Comparison of ENCODE assay signal across 11 cellular contexts in genomic region chr17:58318065-58318481, GRCh38. TPM values are rescaled to one million over a fixed set of nuclear protein-coding genes. Genes with fewer than 3 reads are reported as not detected.
DNase-seq lines count a peak whose midpoint lies in the region; ATAC-seq and TF ChIP-seq lines count a peak whose summit lies in the region.
"Had no signal": no experiment of that assay in that cellular context is flagged by ENCODE, and none has a peak within 500 bp of the region (broad histone marks: within the 10 kb centered on the region; RNA-seq: fewer than 3 reads in every experiment).

No MANE protein-coding gene starts in this region.

- no peak for ATAC-seq in activated CD8-positive, alpha-beta T cell treated with anti-CD3 and anti-CD28 coated beads, Interleukin-2, amount 10 ng/mL, durations not matched to agents 7 days and 5 days
- no peak for ATAC-seq in naive thymus-derived CD4-positive, alpha-beta T cell
- ATAC-seq in GM18868 (IDR thresholded peaks at IDR 0.05; ENCODE audit: unreplicated experiment): no peak

- H4K20me1 ChIP-seq in BLaER1 treated with 17β-estradiol and CSF1 and Interleukin-3, amounts not matched to agents 10 nM and 100 nM: peaks cover 0 to 23% (median 0%) of the 10 kb centered on the region in 11 experiments; a peak in 3 of 22 replicates
- H4K20me1 ChIP-seq in DOHH2 (ENCODE audit: control insufficient read depth, insufficient read depth, low read depth, low read length) (no peaks in the 10 kb centered on the region), MM.1S (ENCODE audit: insufficient read depth, low read length) (no peaks in the 10 kb centered on the region)

- peak overlapping the region; percentile 5 to 74 (median 60); a peak in 20 of 22 replicates for H3K4me2 ChIP-seq in BLaER1 treated with 17β-estradiol and CSF1 and Interleukin-3, amounts not matched to agents 10 nM and 100 nM
- H3K4me2 ChIP-seq in DOHH2 (ENCODE audit: low read length) (peak overlapping the region; percentile 25), MM.1S (ENCODE audit: low read depth, low read length) (no peak overlapping the region)

- H3K9ac ChIP-seq in BLaER1 treated with 17β-estradiol and CSF1 and Interleukin-3, amounts not matched to agents 10 nM and 100 nM: peak overlapping the region in 10 of 11 experiments; percentile 24 to 63 (median 40); a peak in 15 of 22 replicates
- H3K9ac ChIP-seq in MM.1S (ENCODE audit: low read length): no peak overlapping the region

- peak; percentile 19 for DNase-seq in activated CD8-positive, alpha-beta T cell treated with anti-CD3 and anti-CD28 coated beads, Interleukin-2, amount 10 ng/mL, durations not matched to agents 7 days and 5 days
- peak in 3 of 9 donors; percentile 5 to 33 (median 5) for DNase-seq in naive thymus-derived CD4-positive, alpha-beta T cell
- DNase-seq in iPS-NIHi11 (ENCODE audit: low spot score) (no peak), MM.1S (no peak)
- DNase-seq: MV-4-11 had no signal

- no peaks in the 10 kb centered on the region for H3K9me3 ChIP-seq in BLaER1 treated with 17β-estradiol and CSF1 and Interleukin-3, amounts not matched to agents 10 nM and 100 nM (replicated peaks in 1 of 11)
- H3K9me3 ChIP-seq in DOHH2 (ENCODE audit: control insufficient read depth, insufficient read depth, low read length) (no peaks in the 10 kb centered on the region), MM.1S (replicated peaks; ENCODE audit: insufficient read depth, low read length) (no peaks in the 10 kb centered on the region)
- H3K9me3 ChIP-seq in naive thymus-derived CD4-positive, alpha-beta T cell (ENCODE audit: control insufficient read depth in 2 of 3, low read length in 3 of 3): no peaks in the 10 kb centered on the region
- H3K9me3 ChIP-seq: adrenal gland, colonic mucosa had no signal

- H3K9me2 ChIP-seq in DOHH2 (replicated peaks; ENCODE audit: control insufficient read depth, low read length): no peaks in the 10 kb centered on the region
- H3K9me2 ChIP-seq in MM.1S (replicated peaks; ENCODE audit: insufficient read depth, low read length): no peaks in the 10 kb centered on the region

- H3F3A ChIP-seq in DOHH2 (ENCODE audit: control insufficient read depth, insufficient read depth): no peaks in the 10 kb centered on the region; the same call in 1 of the 2 replicates
- H3F3A ChIP-seq in MM.1S (ENCODE audit: insufficient read depth, low read length): no peaks in the 10 kb centered on the region

- CTCF ChIA-PET in activated CD8-positive, alpha-beta T cell treated with anti-CD3 and anti-CD28 coated beads, Interleukin-2, amount 10 ng/mL, durations not matched to agents 7 days and 5 days (lab: Charles Lee): interaction anchor here (0.7 to 7.5 kb wide), 47 partner anchors 9 to 314 kb away, joined by 3 to 235 read pairs (median 7); partner anchors contain the start of genes HSF5, MTMR4, RNF43 and SUPT4H1
- CTCF ChIA-PET in naive thymus-derived CD4-positive, alpha-beta T cell (lab: Charles Lee): interaction anchor here (0.6 to 12.5 kb wide), 25 partner anchors 8 to 688 kb away, joined by 3 to 257 read pairs (median 5); partner anchors contain the start of genes HSF5, RNF43, SUPT4H1 and TSPOAP1

- no peak overlapping the region for H3K4me3 Mint-ChIP-seq in activated CD8-positive, alpha-beta T cell treated with anti-CD3 and anti-CD28 coated beads, Interleukin-2, amount 10 ng/mL, durations not matched to agents 7 days and 5 days
- H3K4me3 Mint-ChIP-seq in naive thymus-derived CD4-positive, alpha-beta T cell: no peak overlapping the region

- no peaks in the 10 kb centered on the region for H3K27me3 Mint-ChIP-seq in activated CD8-positive, alpha-beta T cell treated with anti-CD3 and anti-CD28 coated beads, Interleukin-2, amount 10 ng/mL, durations not matched to agents 7 days and 5 days (ENCODE audit: low read depth)
- no peaks in the 10 kb centered on the region for H3K27me3 Mint-ChIP-seq in naive thymus-derived CD4-positive, alpha-beta T cell

- H3K4me1 ChIP-seq in BLaER1 treated with 17β-estradiol and CSF1 and Interleukin-3, amounts not matched to agents 10 nM and 100 nM: peaks cover 9 to 77% (median 63%) of the 10 kb centered on the region in 10 experiments; a peak in 19 of 20 replicates
- H3K4me1 ChIP-seq in DOHH2 (ENCODE audit: control insufficient read depth, low read length) (peaks cover 11% of the 10 kb centered on the region), MM.1S (ENCODE audit: low read length) (no peaks in the 10 kb centered on the region)
- H3K4me1 ChIP-seq in naive thymus-derived CD4-positive, alpha-beta T cell (ENCODE audit: control insufficient read depth in 2 of 2, insufficient read depth in 2 of 2, low read length in 2 of 2): peaks cover 11 to 12% of the 10 kb centered on the region in 2 donors
- H3K4me1 ChIP-seq: adrenal gland, colonic mucosa had no signal

- peak overlapping the region in 8 of 11 experiments; percentile 23 to 73 (median 56); a peak in 15 of 22 replicates for H3K27ac ChIP-seq in BLaER1 treated with 17β-estradiol and CSF1 and Interleukin-3, amounts not matched to agents 10 nM and 100 nM
- H3K27ac ChIP-seq in DOHH2 (ENCODE audit: low read depth, low read length) (no peak overlapping the region), MM.1S (ENCODE audit: low read length) (no peak overlapping the region)
- peak overlapping the region; percentile 47 for H3K27ac ChIP-seq in naive thymus-derived CD4-positive, alpha-beta T cell (ENCODE audit: low read depth, low read length)
- H3K27ac ChIP-seq: adrenal gland, colonic mucosa had no signal

- H3K27me3 ChIP-seq in BLaER1 treated with 17β-estradiol and CSF1 and Interleukin-3, amounts not matched to agents 10 nM and 100 nM: no peaks in the 10 kb centered on the region
- peaks cover 8% of the 10 kb centered on the region for H3K27me3 ChIP-seq in DOHH2 (ENCODE audit: control insufficient read depth, low read length)
- no peaks in the 10 kb centered on the region for H3K27me3 ChIP-seq in naive thymus-derived CD4-positive, alpha-beta T cell (ENCODE audit: control insufficient read depth in 2 of 2, insufficient read depth in 2 of 2, low read length in 2 of 2)
- H3K27me3 ChIP-seq in MM.1S (replicated peaks; ENCODE audit: insufficient read depth, low read length): no peaks in the 10 kb centered on the region
- H3K27me3 ChIP-seq: adrenal gland, colonic mucosa had no signal

- no peak overlapping the region for H2AFZ ChIP-seq in MM.1S (ENCODE audit: low read length)

- no peak overlapping the region; a peak in 1 of 20 replicates for H3K4me3 ChIP-seq in BLaER1 treated with 17β-estradiol and CSF1 and Interleukin-3, amounts not matched to agents 10 nM and 100 nM
- no peak overlapping the region for H3K4me3 ChIP-seq in DOHH2 (ENCODE audit: low read length)
- no peak overlapping the region for H3K4me3 ChIP-seq in naive thymus-derived CD4-positive, alpha-beta T cell (ENCODE audit: low read length)
- H3K4me3 ChIP-seq in MM.1S (ENCODE audit: low read length): no peak overlapping the region
- H3K4me3 ChIP-seq: adrenal gland, colonic mucosa had no signal

- no peaks in the 10 kb centered on the region for H3K79me2 ChIP-seq in DOHH2 (ENCODE audit: control insufficient read depth, low read length)
- no peaks in the 10 kb centered on the region for H3K79me2 ChIP-seq in MM.1S (ENCODE audit: low read length)

- TF ChIP-seq CTCF in DOHH2 (IDR thresholded peaks at IDR 0.05; ENCODE audit: low read depth, low read length, poor library complexity, severe bottlenecking) (no peak), MM.1S (IDR thresholded peaks at IDR 0.05; ENCODE audit: low read length) (no peak)

- peaks cover 19% of the 10 kb centered on the region for H3K4me1 Mint-ChIP-seq in activated CD8-positive, alpha-beta T cell treated with anti-CD3 and anti-CD28 coated beads, Interleukin-2, amount 10 ng/mL, durations not matched to agents 7 days and 5 days (ENCODE audit: low read depth)
- peaks cover 10 to 27% (median 14%) of the 10 kb centered on the region in 7 donors for H3K4me1 Mint-ChIP-seq in naive thymus-derived CD4-positive, alpha-beta T cell

- H3K9me3 Mint-ChIP-seq in activated CD8-positive, alpha-beta T cell treated with anti-CD3 and anti-CD28 coated beads, Interleukin-2, amount 10 ng/mL, durations not matched to agents 7 days and 5 days (ENCODE audit: insufficient read depth): no peaks in the 10 kb centered on the region
- no peaks in the 10 kb centered on the region for H3K9me3 Mint-ChIP-seq in naive thymus-derived CD4-positive, alpha-beta T cell

- POLR2A ChIA-PET in activated CD8-positive, alpha-beta T cell treated with anti-CD3 and anti-CD28 coated beads, Interleukin-2, amount 10 ng/mL, durations not matched to agents 7 days and 5 days (lab: Charles Lee): interaction anchor here (0.9 to 28.8 kb wide), 7 partner anchors 9 to 99 kb away, joined by 3 to 2649 read pairs (median 10); partner anchors contain the start of genes RNF43, SUPT4H1 and TSPOAP1
- POLR2A ChIA-PET in naive thymus-derived CD4-positive, alpha-beta T cell (lab: Charles Lee): interaction anchor here (1.0 to 17.0 kb wide), 10 partner anchors 9 to 200 kb away, joined by 3 to 792 read pairs (median 7); partner anchors contain the start of genes HSF5, RNF43, SUPT4H1 and TSPOAP1

- intact Hi-C loops in naive thymus-derived CD4-positive, alpha-beta T cell (cut with micrococcal nuclease): no loop called here

- H3K36me3 Mint-ChIP-seq in activated CD8-positive, alpha-beta T cell treated with anti-CD3 and anti-CD28 coated beads, Interleukin-2, amount 10 ng/mL, durations not matched to agents 7 days and 5 days (ENCODE audit: low read depth): peaks cover 23% of the 10 kb centered on the region
- H3K36me3 Mint-ChIP-seq in naive thymus-derived CD4-positive, alpha-beta T cell: peaks cover 0 to 16% (median 0%) of the 10 kb centered on the region in 5 donors

- H3K36me3 ChIP-seq in BLaER1 treated with 17β-estradiol and CSF1 and Interleukin-3, amounts not matched to agents 10 nM and 100 nM: peaks cover 0 to 93% (median 47%) of the 10 kb centered on the region in 11 experiments; a peak in 18 of 22 replicates
- H3K36me3 ChIP-seq in DOHH2 (ENCODE audit: control insufficient read depth, low read length): no peaks in the 10 kb centered on the region
- H3K36me3 ChIP-seq in naive thymus-derived CD4-positive, alpha-beta T cell (ENCODE audit: control insufficient read depth in 2 of 3, insufficient read depth in 3 of 3, low read length in 3 of 3): peaks cover 0 to 4% (median 0%) of the 10 kb centered on the region in 3 experiments
- no peaks in the 10 kb centered on the region for H3K36me3 ChIP-seq in MM.1S (replicated peaks; ENCODE audit: insufficient read depth, low read length)
- H3K36me3 ChIP-seq: adrenal gland, colonic mucosa had no signal

- H3K27ac Mint-ChIP-seq in activated CD8-positive, alpha-beta T cell treated with anti-CD3 and anti-CD28 coated beads, Interleukin-2, amount 10 ng/mL, durations not matched to agents 7 days and 5 days: peak overlapping the region; percentile 71
- peak overlapping the region in 5 of 9 donors; percentile 52 to 89 (median 77) for H3K27ac Mint-ChIP-seq in naive thymus-derived CD4-positive, alpha-beta T cell

RNA-seq across cellular contexts. Expression of gene TSPOAP1, which starts 10.5 kb away (rescaled TPM):
- total RNA-seq in activated CD8-positive, alpha-beta T cell treated with anti-CD3 and anti-CD28 coated beads, Interleukin-2, amount 10 ng/mL, durations not matched to agents 7 days and 5 days: 10 to 100 TPM; 45.8 to 51.5 TPM
- total RNA-seq in naive thymus-derived CD4-positive, alpha-beta T cell: 10 to 100 TPM; 11.2 to 62.5 (median 20.5) TPM
- 1 to 10 TPM in 1 of 2 donors, under 1 TPM in 1; 0.20 to 1.5 TPM for polyA plus RNA-seq in naive thymus-derived CD4-positive, alpha-beta T cell

RNA-seq across cellular contexts. Expression of gene SUPT4H1, which starts 33.9 kb away (rescaled TPM):
- total RNA-seq in activated CD8-positive, alpha-beta T cell treated with anti-CD3 and anti-CD28 coated beads, Interleukin-2, amount 10 ng/mL, durations not matched to agents 7 days and 5 days: 10 to 100 TPM; 75.2 to 90.8 TPM
- 10 to 100 TPM; 36.0 to 75.6 (median 62.3) TPM for total RNA-seq in naive thymus-derived CD4-positive, alpha-beta T cell
- 10 to 100 TPM; 69.4 to 91.7 TPM for polyA plus RNA-seq in naive thymus-derived CD4-positive, alpha-beta T cell

RNA-seq across cellular contexts. Expression of gene MPO, which starts 37.3 kb away (rescaled TPM):
- not detected for total RNA-seq in activated CD8-positive, alpha-beta T cell treated with anti-CD3 and anti-CD28 coated beads, Interleukin-2, amount 10 ng/mL, durations not matched to agents 7 days and 5 days
- total RNA-seq in naive thymus-derived CD4-positive, alpha-beta T cell: 1 to 10 TPM in 1 of 5 experiments, under 1 TPM in 1, not detected in 3; 0.32 to 7.3 TPM
- polyA plus RNA-seq in naive thymus-derived CD4-positive, alpha-beta T cell: not detected
- total RNA-seq: colonic mucosa, renal cortical epithelial cell had no signal

Comparison
In these comparisons a context has a peak if more than half of its experiments do, and no peak if none do; other contexts are left out.
1. H3K27ac ChIP-seq: peak in BLaER1 treated with 17β-estradiol and CSF1 and Interleukin-3, amounts not matched to agents 10 nM and 100 nM (8 of 11) and naive thymus-derived CD4-positive, alpha-beta T cell (single experiment); none in DOHH2 (single experiment) and MM.1S (single experiment).